In the genomic region with DNA sequence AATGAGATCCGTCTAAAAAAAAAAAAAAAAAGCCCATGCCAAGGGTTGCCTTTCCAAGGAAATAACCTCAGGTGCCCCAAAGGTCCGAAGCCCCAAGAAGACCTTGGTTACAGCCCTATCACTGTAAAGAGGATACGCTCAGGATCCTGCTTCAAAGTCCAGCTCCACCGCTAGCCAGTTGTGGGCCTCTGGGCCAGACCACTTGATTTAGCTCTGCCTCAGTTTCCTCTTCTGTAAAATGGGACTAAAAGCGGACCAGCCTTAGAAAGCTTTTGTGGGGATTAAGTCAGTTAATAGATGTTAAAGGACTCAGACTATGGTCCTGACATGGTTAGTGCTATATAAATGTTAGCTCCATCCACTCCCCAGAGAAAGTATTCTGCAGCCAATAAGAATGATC, we compare ENCODE assay signal across 24 cellular contexts. TPM values are rescaled to one million over a fixed set of nuclear protein-coding genes. Genes with fewer than 3 reads are reported as not detected.
"Had no signal": no experiment of that assay in that cellular context is flagged by ENCODE, and none has a peak within 500 bp of the region (broad histone marks: within the 10 kb centered on the region; RNA-seq: fewer than 3 reads in every experiment).

No MANE protein-coding gene starts in this region.

- H3K27me3 ChIP-seq: hepatocyte, tibial artery had no signal

- ATAC-seq: activated CD4-positive, alpha-beta T cell treated with anti-CD3 and anti-CD28 coated beads for 36 hours; activated T-helper 17 cell treated with anti-CD3 and anti-CD28 coated beads, Interleukin-2, amount 50 U/mL, for 72 hours; left cardiac atrium; stimulated activated effector memory CD8-positive, alpha-beta T cell treated with anti-CD3 and anti-CD28 coated beads, Interleukin-12 subunit alpha, Interleukin-12 subunit beta, amount 100 ng/mL, for 72 hours; stimulated activated naive CD8-positive, alpha-beta T cell treated with anti-CD3 and anti-CD28 coated beads, Interleukin-15, amount 100 ng/mL, for 72 hours; WTC11 had no signal

- H3K9me3 ChIP-seq: tibial artery had no signal

- H3K36me3 ChIP-seq: tibial artery had no signal

- H3K4me3 ChIP-seq: hepatocyte, tibial artery had no signal

- DNase-seq: activated CD4-positive, alpha-beta T cell treated with anti-CD3 and anti-CD28 coated beads for 36 hours; activated CD4-positive, alpha-beta T cell treated with anti-CD3 and anti-CD28 coated beads, Interleukin-2, amount 50 U/mL, for 4 hours; activated CD8-positive, alpha-beta memory T cell treated with anti-CD3 and anti-CD28 coated beads for 24 hours; activated CD8-positive, alpha-beta memory T cell treated with anti-CD3 and anti-CD28 coated beads, Interleukin-2, amount 50 U/mL, for 4 hours; activated naive CD4-positive, alpha-beta T cell treated with Interleukin-2 at 50 U/mL for 16 hours; activated naive CD8-positive, alpha-beta T cell treated with anti-CD3 and anti-CD28 coated beads for 36 hours; activated T-cell treated with anti-CD3 and anti-CD28 coated beads, Interleukin-2, amount 50 U/mL, for 24 hours; cortex of kidney; effector CD4-positive, alpha-beta T cell; foreskin melanocyte; nephron progenitor cell; small intestine; stimulated activated CD4-positive, alpha-beta T cell treated with anti-CD3 and anti-CD28 coated beads, Interleukin-2, amount 100 ng/mL, for 24 hours; stimulated activated naive CD8-positive, alpha-beta T cell treated with anti-CD3 and anti-CD28 coated beads, Interleukin-15, amount 100 ng/mL, for 72 hours had no signal

- H3K27ac ChIP-seq: hepatocyte, tibial artery had no signal

RNA-seq across cellular contexts. Expression of a gene that starts 48.7 kb away (rescaled TPM):
- total RNA-seq: activated CD4-positive, alpha-beta T cell treated with anti-CD3 and anti-CD28 coated beads for 36 hours; activated naive CD8-positive, alpha-beta T cell treated with anti-CD3 and anti-CD28 coated beads for 36 hours; activated T-helper 17 cell treated with anti-CD3 and anti-CD28 coated beads, Interleukin-2, amount 50 U/mL, for 72 hours; astrocyte; lower leg skin; mononuclear cell had no signal

RNA-seq across cellular contexts. Expression of a gene that starts 55.5 kb away (rescaled TPM):
- total RNA-seq: activated CD4-positive, alpha-beta T cell treated with anti-CD3 and anti-CD28 coated beads for 36 hours; activated naive CD8-positive, alpha-beta T cell treated with anti-CD3 and anti-CD28 coated beads for 36 hours; activated T-helper 17 cell treated with anti-CD3 and anti-CD28 coated beads, Interleukin-2, amount 50 U/mL, for 72 hours; astrocyte; lower leg skin; mononuclear cell; urinary bladder had no signal
